In genomic region chr17:8685396-8685795, GRCh38 we compare ENCODE assay signal across 22 cellular contexts. TPM values are rescaled to one million over a fixed set of nuclear protein-coding genes. Genes with fewer than 3 reads are reported as not detected.
"Had no signal": no experiment of that assay in that cellular context is flagged by ENCODE, and none has a peak within 500 bp of the region (broad histone marks: within the 10 kb centered on the region; RNA-seq: fewer than 3 reads in every experiment).

No MANE protein-coding gene starts in this region.

- H3K4me3 ChIP-seq: dorsolateral prefrontal cortex, mucosa of descending colon, tibial nerve, vagina had no signal

- H3K36me3 Mint-ChIP-seq: activated naive CD8-positive, alpha-beta T cell treated with anti-CD3 and anti-CD28 coated beads for 36 hours; naive thymus-derived CD4-positive, alpha-beta T cell; stimulated activated memory B cell treated with anti-CD40 and anti-IgM and Interleukin-4, amounts not matched to agents 10 μg/mL and 1 μg/mL and 100 μg/mL, for 72 hours had no signal

- H3K36me3 ChIP-seq: neutrophil, tibial nerve, vagina had no signal

- ATAC-seq: activated CD8-positive, alpha-beta T cell treated with anti-CD3 and anti-CD28 coated beads, Interleukin-2, amount 10 ng/mL, durations not matched to agents 7 days and 5 days; activated T-cell treated with anti-CD3 and anti-CD28 coated beads, Interleukin-2, amount 50 U/mL, for 72 hours; left lobe of liver; mucosa of descending colon; naive thymus-derived CD4-positive, alpha-beta T cell; stimulated activated memory B cell treated with anti-CD40 and anti-IgM and Interleukin-4, amounts not matched to agents 10 μg/mL and 1 μg/mL and 100 μg/mL, for 72 hours had no signal

- H3K4me3 Mint-ChIP-seq: activated CD8-positive, alpha-beta T cell treated with anti-CD3 and anti-CD28 coated beads, Interleukin-2, amount 10 ng/mL, durations not matched to agents 7 days and 5 days; activated naive CD8-positive, alpha-beta T cell treated with anti-CD3 and anti-CD28 coated beads for 36 hours; activated T-cell treated with anti-CD3 and anti-CD28 coated beads, Interleukin-2, amount 50 U/mL, for 72 hours; endodermal cell; naive thymus-derived CD4-positive, alpha-beta T cell; stimulated activated memory B cell treated with anti-CD40 and anti-IgM and Interleukin-4, amounts not matched to agents 10 μg/mL and 1 μg/mL and 100 μg/mL, for 72 hours; T-helper 1 cell treated with Interleukin-12 subunit alpha and Interleukin-12 subunit beta and Interleukin-4 antibody, amounts not matched to agents 30 μg/mL and 1 μg/mL, for 36 hours had no signal

- H3K9me3 Mint-ChIP-seq: activated naive CD8-positive, alpha-beta T cell treated with anti-CD3 and anti-CD28 coated beads for 36 hours; activated T-cell treated with anti-CD3 and anti-CD28 coated beads, Interleukin-2, amount 50 U/mL, for 72 hours; endodermal cell; stimulated activated memory B cell treated with anti-CD40 and anti-IgM and Interleukin-4, amounts not matched to agents 10 μg/mL and 1 μg/mL and 100 μg/mL, for 72 hours; T-helper 1 cell treated with Interleukin-12 subunit alpha and Interleukin-12 subunit beta and Interleukin-4 antibody, amounts not matched to agents 30 μg/mL and 1 μg/mL, for 36 hours had no signal

- H3K27ac Mint-ChIP-seq: activated CD8-positive, alpha-beta T cell treated with anti-CD3 and anti-CD28 coated beads, Interleukin-2, amount 10 ng/mL, durations not matched to agents 7 days and 5 days; activated naive CD8-positive, alpha-beta T cell treated with anti-CD3 and anti-CD28 coated beads for 36 hours; activated T-cell treated with anti-CD3 and anti-CD28 coated beads, Interleukin-2, amount 50 U/mL, for 72 hours; endodermal cell; naive thymus-derived CD4-positive, alpha-beta T cell; stimulated activated memory B cell treated with anti-CD40 and anti-IgM and Interleukin-4, amounts not matched to agents 10 μg/mL and 1 μg/mL and 100 μg/mL, for 72 hours; T-helper 1 cell treated with Interleukin-12 subunit alpha and Interleukin-12 subunit beta and Interleukin-4 antibody, amounts not matched to agents 30 μg/mL and 1 μg/mL, for 36 hours had no signal

- H3K4me1 Mint-ChIP-seq: activated naive CD8-positive, alpha-beta T cell treated with anti-CD3 and anti-CD28 coated beads for 36 hours; endodermal cell; naive thymus-derived CD4-positive, alpha-beta T cell; stimulated activated memory B cell treated with anti-CD40 and anti-IgM and Interleukin-4, amounts not matched to agents 10 μg/mL and 1 μg/mL and 100 μg/mL, for 72 hours had no signal

- H3K27ac ChIP-seq: dorsolateral prefrontal cortex, neutrophil, tibial nerve, vagina had no signal

- H3K9me3 ChIP-seq: mucosa of descending colon, neutrophil, tibial nerve, vagina had no signal

- DNase-seq: activated CD4-positive, alpha-beta T cell treated with anti-CD3 and anti-CD28 coated beads for 4 hours; activated CD8-positive, alpha-beta memory T cell treated with anti-CD3 and anti-CD28 coated beads, Interleukin-2, amount 50 U/mL, for 48 hours; activated CD8-positive, alpha-beta T cell treated with anti-CD3 and anti-CD28 coated beads, Interleukin-2, amount 10 ng/mL, durations not matched to agents 7 days and 5 days; activated gamma-delta T cell; activated naive CD8-positive, alpha-beta T cell treated with anti-CD3 and anti-CD28 coated beads for 36 hours; activated T-cell treated with anti-CD3 and anti-CD28 coated beads, Interleukin-2, amount 50 U/mL, for 72 hours; dorsolateral prefrontal cortex; endodermal cell; islet precursor cell; mucosa of descending colon; naive thymus-derived CD4-positive, alpha-beta T cell; posterior cingulate gyrus; retina; stimulated activated CD4-positive, alpha-beta T cell treated with anti-CD3 and anti-CD28 coated beads, Interleukin-2, amount 100 ng/mL, for 48 hours had no signal

- H3K27me3 ChIP-seq: tibial nerve, vagina had no signal

- H3K4me1 ChIP-seq: vagina had no signal

RNA-seq across cellular contexts. Expression of gene CCDC42, which starts 59.2 kb away (rescaled TPM):
- total RNA-seq: endodermal cell, epithelial cell of proximal tubule, left lobe of liver, lung microvascular endothelial cell, mucosa of descending colon, tibial nerve, vagina had no signal
- polyA plus RNA-seq: naive thymus-derived CD4-positive, alpha-beta T cell had no signal
